16 cellular contexts compared by ENCODE assay signal in genomic region chr22:21921184-21921721, GRCh38.
"Had no signal": no experiment of that assay in that cellular context is flagged by ENCODE, and none has a peak within 500 bp of the region (broad histone marks: within the 10 kb centered on the region; RNA-seq: fewer than 3 reads in every experiment).

No MANE protein-coding gene starts in this region.

- H3K9me3 Mint-ChIP-seq: activated CD4-positive, alpha-beta memory T cell treated with anti-CD3 and anti-CD28 coated beads for 36 hours; activated naive CD4-positive, alpha-beta T cell treated with anti-CD3 and anti-CD28 coated beads, Interleukin-2, amount 10 ng/mL, durations not matched to agents 7 days and 5 days; activated T-helper 2 cell treated with anti-CD3 and anti-CD28 coated beads, Interferon-gamma antibody, Interleukin-2, Interleukin-4, amounts not matched to agents 10 μg/mL and 5 μg/mL and 100 μg/mL, durations not matched to agents 14 hours and 24 hours and 36 hours; immature natural killer cell; nephron had no signal

- H3K4me3 ChIP-seq: sigmoid colon, spleen, thoracic aorta, upper lobe of right lung had no signal

- H3K4me1 Mint-ChIP-seq: activated CD4-positive, alpha-beta T cell treated with anti-CD3 and anti-CD28 coated beads for 36 hours; activated CD8-positive, alpha-beta memory T cell treated with anti-CD3 and anti-CD28 coated beads, Interleukin-2, amount 10 ng/mL, durations not matched to agents 7 days and 5 days; activated naive CD4-positive, alpha-beta T cell treated with anti-CD3 and anti-CD28 coated beads, Interleukin-2, amount 10 ng/mL, durations not matched to agents 7 days and 5 days; immature natural killer cell; T-helper 17 cell had no signal

- H3K27ac Mint-ChIP-seq: activated CD4-positive, alpha-beta memory T cell treated with anti-CD3 and anti-CD28 coated beads for 36 hours; activated CD4-positive, alpha-beta T cell treated with anti-CD3 and anti-CD28 coated beads for 36 hours; activated CD8-positive, alpha-beta memory T cell treated with anti-CD3 and anti-CD28 coated beads, Interleukin-2, amount 10 ng/mL, durations not matched to agents 7 days and 5 days; activated naive CD4-positive, alpha-beta T cell treated with anti-CD3 and anti-CD28 coated beads, Interleukin-2, amount 10 ng/mL, durations not matched to agents 7 days and 5 days; activated T-helper 2 cell treated with anti-CD3 and anti-CD28 coated beads, Interferon-gamma antibody, Interleukin-2, Interleukin-4, amounts not matched to agents 10 μg/mL and 5 μg/mL and 100 μg/mL, durations not matched to agents 14 hours and 24 hours and 36 hours; immature natural killer cell; nephron; T-helper 17 cell had no signal

- H3K4me3 Mint-ChIP-seq: activated CD4-positive, alpha-beta memory T cell treated with anti-CD3 and anti-CD28 coated beads for 36 hours; activated CD4-positive, alpha-beta T cell treated with anti-CD3 and anti-CD28 coated beads for 36 hours; activated CD8-positive, alpha-beta memory T cell treated with anti-CD3 and anti-CD28 coated beads, Interleukin-2, amount 10 ng/mL, durations not matched to agents 7 days and 5 days; activated naive CD4-positive, alpha-beta T cell treated with anti-CD3 and anti-CD28 coated beads, Interleukin-2, amount 10 ng/mL, durations not matched to agents 7 days and 5 days; immature natural killer cell; nephron; T-helper 17 cell had no signal

- H3K27ac ChIP-seq: sigmoid colon, thoracic aorta, upper lobe of right lung, WERI-Rb-1 had no signal

- H3K27me3 Mint-ChIP-seq: activated CD4-positive, alpha-beta memory T cell treated with anti-CD3 and anti-CD28 coated beads for 36 hours; activated CD4-positive, alpha-beta T cell treated with anti-CD3 and anti-CD28 coated beads for 36 hours; activated CD8-positive, alpha-beta memory T cell treated with anti-CD3 and anti-CD28 coated beads, Interleukin-2, amount 10 ng/mL, durations not matched to agents 7 days and 5 days; activated naive CD4-positive, alpha-beta T cell treated with anti-CD3 and anti-CD28 coated beads, Interleukin-2, amount 10 ng/mL, durations not matched to agents 7 days and 5 days; T-helper 17 cell had no signal

- H3K4me1 ChIP-seq: upper lobe of right lung had no signal

- ATAC-seq: activated CD4-positive, alpha-beta T cell treated with anti-CD3 and anti-CD28 coated beads for 36 hours; activated CD8-positive, alpha-beta memory T cell treated with anti-CD3 and anti-CD28 coated beads, Interleukin-2, amount 10 ng/mL, durations not matched to agents 7 days and 5 days; T-helper 17 cell; upper lobe of right lung had no signal

- H3K9me3 ChIP-seq: sigmoid colon, spleen, thoracic aorta, upper lobe of right lung had no signal

- H3K27me3 ChIP-seq: sigmoid colon, spleen, upper lobe of right lung had no signal

- DNase-seq: activated CD4-positive, alpha-beta memory T cell treated with anti-CD3 and anti-CD28 coated beads for 36 hours; activated CD4-positive, alpha-beta T cell treated with anti-CD3 and anti-CD28 coated beads for 36 hours; activated CD8-positive, alpha-beta memory T cell treated with anti-CD3 and anti-CD28 coated beads, Interleukin-2, amount 10 ng/mL, durations not matched to agents 7 days and 5 days; activated naive CD4-positive, alpha-beta T cell treated with anti-CD3 and anti-CD28 coated beads, Interleukin-2, amount 10 ng/mL, durations not matched to agents 7 days and 5 days; activated T-cell treated with anti-CD3 and anti-CD28 coated beads, Interleukin-2, amount 50 U/mL, for 1 hour; glutamatergic neuron; immature natural killer cell; sigmoid colon; spleen; stimulated activated CD4-positive, alpha-beta T cell treated with anti-CD3 and anti-CD28 coated beads, Interleukin-1b, Interleukin-23, amount 100 ng/mL, for 48 hours; T-helper 17 cell; upper lobe of right lung; WERI-Rb-1 had no signal
